12 cellular contexts compared by ENCODE assay signal in the genomic region with DNA sequence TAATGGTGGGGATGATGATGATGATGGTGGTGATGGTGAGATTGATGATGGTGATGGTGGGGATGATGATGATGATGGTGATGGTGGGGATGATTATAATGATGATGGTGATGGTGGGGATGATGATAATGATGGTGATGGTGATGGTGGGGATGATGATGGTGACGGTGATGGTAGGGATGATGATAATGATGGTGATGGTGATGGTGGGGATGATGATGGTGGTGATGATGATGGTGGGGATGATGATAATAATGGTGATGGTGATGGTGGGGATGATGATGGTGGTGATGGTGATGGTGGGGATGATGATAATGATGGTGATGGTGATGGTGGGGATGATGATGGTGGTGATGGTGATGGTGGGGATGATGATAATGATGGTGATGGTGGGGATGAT. TPM values are rescaled to one million over a fixed set of nuclear protein-coding genes. Genes with fewer than 3 reads are reported as not detected.
"Had no signal": no experiment of that assay in that cellular context is flagged by ENCODE, and none has a peak within 500 bp of the region (broad histone marks: within the 10 kb centered on the region; RNA-seq: fewer than 3 reads in every experiment).

No MANE protein-coding gene starts in this region.

RNA-seq across cellular contexts. Expression of a gene that starts 10.4 kb away (rescaled TPM):
- total RNA-seq: OCI-LY7, PC-3, PC-9, Peyer's patch, Right ventricle myocardium inferior, SK-MEL-5, T-cell had no signal
- polyA plus RNA-seq: SK-N-SH had no signal

RNA-seq across cellular contexts. Expression of a gene that starts 31.9 kb away (rescaled TPM):
- total RNA-seq: OCI-LY7, PC-3, PC-9, Peyer's patch, Right ventricle myocardium superior, RPMI7951, SJCRH30, SJSA1, SK-MEL-5 had no signal

RNA-seq across cellular contexts. Expression of a gene that starts 53.8 kb away (rescaled TPM):
- total RNA-seq: OCI-LY7, SK-MEL-5, T-cell had no signal
